Comparison of ENCODE assay signal across 10 cellular contexts in the genomic region with DNA sequence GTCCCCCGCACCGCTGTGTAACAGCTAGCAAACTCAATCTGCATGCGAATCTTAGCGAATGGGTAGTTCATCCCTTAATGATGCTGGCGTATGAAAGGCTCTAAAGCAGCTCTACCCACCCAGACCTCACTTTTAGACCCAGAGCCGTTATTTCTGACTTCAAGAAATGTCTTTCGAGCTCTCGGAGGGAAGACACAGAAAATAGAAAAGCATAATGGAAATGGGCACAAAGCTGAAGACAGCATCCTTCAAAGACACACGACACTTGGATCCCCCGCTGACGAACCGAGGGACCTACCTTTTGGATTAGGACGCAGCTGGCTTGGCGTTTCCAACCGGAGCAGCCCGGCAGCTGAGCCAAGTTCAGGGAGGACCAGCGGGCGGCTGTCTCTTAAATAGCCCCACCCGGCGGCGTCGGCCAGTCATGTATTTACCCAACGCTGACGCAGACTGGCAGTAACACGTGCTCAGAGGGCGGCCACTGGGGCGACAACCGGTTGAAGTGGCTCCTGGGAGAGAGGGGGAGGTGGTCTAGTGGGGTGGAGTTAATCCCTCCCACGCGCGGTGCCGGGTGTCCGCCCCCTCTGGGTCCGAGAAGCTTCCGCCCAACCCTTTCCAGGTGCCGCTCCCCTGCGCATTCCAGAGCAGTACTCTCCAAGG. TPM values are rescaled to one million over a fixed set of nuclear protein-coding genes. Genes with fewer than 3 reads are reported as not detected.
A peak's percentile ranks its signal among the peaks of the same experiment; 100 is the strongest.
DNase-seq lines count a peak whose midpoint lies in the region; ATAC-seq, FAIRE-seq and TF ChIP-seq lines count a peak whose summit lies in the region.
"Had no signal": no experiment of that assay in that cellular context is flagged by ENCODE, and none has a peak within 500 bp of the region (broad histone marks: within the 10 kb centered on the region; RNA-seq: fewer than 3 reads in every experiment).

No MANE protein-coding gene starts in this region.

- H3K27ac Mint-ChIP-seq in MCF 10A (ENCODE audit: low read depth, unreplicated experiment): no peak overlapping the region
- H3K27ac Mint-ChIP-seq in astrocyte (ENCODE audit: unreplicated experiment): no peak overlapping the region

- intact Hi-C loops in breast epithelium (cut with DNase I; ENCODE audit: low total_unique reads) (no loop called here), MCF 10A (cut with micrococcal nuclease) (no loop called here), left colon (cut with DNase I, micrococcal nuclease) (no loop called here), transverse colon (cut with DNase I; ENCODE audit: low total_unique reads) (no loop called here)

- TF ChIP-seq EP300 in transverse colon (IDR thresholded peaks at IDR 0.05; ENCODE audit: low read depth): no peak

- peak overlapping the region; percentile 62 for H3K4me2 ChIP-seq in astrocyte (ENCODE audit: low read length)

- no peaks in the 10 kb centered on the region for H3K79me2 ChIP-seq in astrocyte (ENCODE audit: insufficient read depth, low read length)

- H3K9ac ChIP-seq in astrocyte (ENCODE audit: low read length): no peak overlapping the region

- peaks cover 7 to 40% of the 10 kb centered on the region in 2 donors for H3K27me3 ChIP-seq in breast epithelium
- peaks cover 40% of the 10 kb centered on the region for H3K27me3 ChIP-seq in astrocyte (ENCODE audit: insufficient read depth, low read length)
- peaks cover 82% of the 10 kb centered on the region for H3K27me3 ChIP-seq in transverse colon

- H3K27me3 Mint-ChIP-seq in MCF 10A (ENCODE audit: insufficient read depth, unreplicated experiment): peaks cover 12% of the 10 kb centered on the region
- H3K27me3 Mint-ChIP-seq in astrocyte (ENCODE audit: low read depth, unreplicated experiment): peaks cover 39% of the 10 kb centered on the region

- TF ChIP-seq POLR2A in breast epithelium (IDR thresholded peaks at IDR 0.05) (no peak), transverse colon (IDR thresholded peaks at IDR 0.05) (no peak)

- H4K20me1 ChIP-seq in astrocyte (ENCODE audit: insufficient read depth, low read length): no peaks in the 10 kb centered on the region

- H3K4me3 ChIP-seq in breast epithelium: peak overlapping the region in 2 of 3 donors; percentile 18 to 52
- peak overlapping the region; percentile 33 for H3K4me3 ChIP-seq in astrocyte (ENCODE audit: insufficient read depth, low read depth, low read length)
- peak overlapping the region in 1 of 4 donors; percentile 13 for H3K4me3 ChIP-seq in transverse colon

- H2AFZ ChIP-seq in astrocyte (ENCODE audit: low read depth, low read length): no peak overlapping the region

- H3K4me3 Mint-ChIP-seq in MCF 10A (ENCODE audit: unreplicated experiment) (no peak overlapping the region), astrocyte (ENCODE audit: unreplicated experiment) (no peak overlapping the region)

- CTCF ChIA-PET in MCF 10A (lab: Yijun Ruan, JAX): interaction anchor here (1.0 kb wide), 1 partner anchor 17 kb away, joined by 5 read pairs; no protein-coding TSS in a partner anchor

- TF ChIP-seq CTCF in breast epithelium (IDR thresholded peaks at IDR 0.05) (no peak), MCF 10A (IDR thresholded peaks at IDR 0.05; ENCODE audit: unreplicated experiment) (no peak), astrocyte (IDR thresholded peaks at IDR 0.05; ENCODE audit: insufficient read depth, low read depth, low read length) (no peak), transverse colon (IDR thresholded peaks at IDR 0.05) (no peak)

- FAIRE-seq in astrocyte (lab: Jason Lieb, UNC): no peak
- FAIRE-seq: endothelial cell of umbilical vein had no signal

- POLR2A ChIA-PET in MCF 10A (lab: Yijun Ruan, JAX): no interaction called here

- no TSS peak for BruUV-seq in MCF 10A (replicated peaks; lab: Mats Ljungman, UMichigan)

- H3K27ac ChIP-seq in breast epithelium: no peak overlapping the region
- H3K27ac ChIP-seq in astrocyte (ENCODE audit: low read depth, low read length): no peak overlapping the region
- H3K27ac ChIP-seq in transverse colon: no peak overlapping the region

- H3K4me1 Mint-ChIP-seq in MCF 10A (ENCODE audit: insufficient read depth, unreplicated experiment): no peaks in the 10 kb centered on the region
- H3K4me1 Mint-ChIP-seq in astrocyte (ENCODE audit: low read depth, unreplicated experiment): peaks cover 9% of the 10 kb centered on the region

- H3K9me3 ChIP-seq in breast epithelium (no peaks in the 10 kb centered on the region), astrocyte (ENCODE audit: insufficient read depth, low read depth, low read length) (no peaks in the 10 kb centered on the region), transverse colon (no peaks in the 10 kb centered on the region)

- H3K9me3 Mint-ChIP-seq in MCF 10A (ENCODE audit: unreplicated experiment) (no peaks in the 10 kb centered on the region), astrocyte (ENCODE audit: unreplicated experiment) (peaks cover 4% of the 10 kb centered on the region)

- H3K36me3 Mint-ChIP-seq in MCF 10A (ENCODE audit: insufficient read depth, unreplicated experiment) (no peaks in the 10 kb centered on the region), astrocyte (ENCODE audit: low read depth, unreplicated experiment) (no peaks in the 10 kb centered on the region)

- DNase-seq in breast epithelium (ENCODE audit: low spot score in 2 of 2) (peak; percentile 41 to 65), MCF 10A (ENCODE audit: unreplicated experiment) (no peak), astrocyte (ENCODE audit: low read depth) (no peak), left colon (peak; percentile 28 to 38), transverse colon (peak; percentile 19), GM19238 (ENCODE audit: insufficient read length, low spot score) (no peak)
- DNase-seq: DND-41 had no signal

- in situ Hi-C loops in transverse colon (cut with MboI; ENCODE audit: low pct_ligation_motif_present in 1 of 4, low pct_unique_long_range_greater_than_20kb in 1 of 4, low sequenced_read_pairs in 3 of 4): no loop called here

- H3K4me1 ChIP-seq in breast epithelium: no peaks in the 10 kb centered on the region
- peaks cover 14% of the 10 kb centered on the region for H3K4me1 ChIP-seq in astrocyte (ENCODE audit: insufficient read depth, low read length)
- H3K4me1 ChIP-seq in transverse colon: peaks cover 0 to 22% (median 15%) of the 10 kb centered on the region in 4 donors

- peak; percentile 40 for ATAC-seq in left colon
- ATAC-seq in HG02798 (IDR thresholded peaks at IDR 0.05; ENCODE audit: poor library complexity, unreplicated experiment): no peak
- ATAC-seq in HG02840 (IDR thresholded peaks at IDR 0.05; ENCODE audit: low FRiP score, unreplicated experiment): no peak

- 22 to 35% methylated on average over 9 to 33 of the region's 37 CpGs for WGBS in transverse colon (ENCODE audit: low coverage in 1 of 2), 2 donors

- H3K36me3 ChIP-seq in breast epithelium (no peaks in the 10 kb centered on the region), astrocyte (ENCODE audit: insufficient read depth, low read length) (no peaks in the 10 kb centered on the region), transverse colon (no peaks in the 10 kb centered on the region)

RNA-seq across cellular contexts. Expression of a gene that starts 1.5 kb away (rescaled TPM):
- not detected for total RNA-seq in breast epithelium
- not detected in 2 replicates for total RNA-seq in MCF 10A (2022)
- total RNA-seq in astrocyte: not detected in 2 replicates
- not detected for total RNA-seq in left colon
- total RNA-seq in transverse colon: 1 to 10 TPM in 3 of 4 donors, not detected in 1; 1.4 to 2.2 (median 1.9) TPM
- total RNA-seq: endothelial cell of umbilical vein had no signal

Comparison
In these comparisons a context has a peak if more than half of its experiments do, and no peak if none do; other contexts are left out.
1. DNase-seq: peak in breast epithelium (2 of 2), left colon (2 of 2) and transverse colon (single experiment); none in MCF 10A (single experiment), astrocyte (single experiment) and GM19238 (single experiment).